Comparison of ENCODE assay signal across 9 cellular contexts in genomic region chr13:60398949-60399589, GRCh38. TPM values are rescaled to one million over a fixed set of nuclear protein-coding genes. Genes with fewer than 3 reads are reported as not detected.
A peak's percentile ranks its signal among the peaks of the same experiment; 100 is the strongest.
DNase-seq lines count a peak whose midpoint lies in the region; ATAC-seq, FAIRE-seq and TF ChIP-seq lines count a peak whose summit lies in the region.
"Had no signal": no experiment of that assay in that cellular context is flagged by ENCODE, and none has a peak within 500 bp of the region (broad histone marks: within the 10 kb centered on the region; RNA-seq: fewer than 3 reads in every experiment).

No MANE protein-coding gene starts in this region.

- H3K9me2 ChIP-seq in Loucy (replicated peaks; ENCODE audit: low read depth, low read length) = no peaks in the 10 kb centered on the region

- no peaks in the 10 kb centered on the region for H3K27me3 ChIP-seq in CD8-positive, alpha-beta T cell (ENCODE audit: insufficient read depth, low read length)
- H3K27me3 ChIP-seq in Loucy (ENCODE audit: insufficient read depth, low read length, poor library complexity, severe bottlenecking) = no peaks in the 10 kb centered on the region

- peak overlapping the region; percentile 93 for H3K4me2 ChIP-seq in Loucy (ENCODE audit: low read depth, low read length, poor library complexity, severe bottlenecking)

- peak overlapping the region; percentile 46 for H3K27ac Mint-ChIP-seq in CD8-positive, alpha-beta T cell
- H3K27ac Mint-ChIP-seq in chondrocyte (ENCODE audit: unreplicated experiment) (peak overlapping the region; percentile 87), nephron progenitor cell (peak overlapping the region; percentile 90)

- H3K27ac ChIP-seq in CD8-positive, alpha-beta T cell (ENCODE audit: low read depth, low read length) = no peak overlapping the region

- peak overlapping the region; percentile 88 for H3K9ac ChIP-seq in Loucy (ENCODE audit: low read depth, low read length, poor library complexity, severe bottlenecking)

- DNase-seq in CD8-positive, alpha-beta T cell = no peak
- no peak for DNase-seq in chondrocyte (ENCODE audit: low spot score)
- DNase-seq in nephron progenitor cell = no peak
- no peak for DNase-seq in central memory CD4-positive, alpha-beta T cell
- DNase-seq in H54 (ENCODE audit: insufficient read length, low spot score) = no peak
- no peak for DNase-seq in pons (ENCODE audit: low spot score)

- no peaks in the 10 kb centered on the region for H3K9me3 ChIP-seq in CD8-positive, alpha-beta T cell (ENCODE audit: low read length)
- no peaks in the 10 kb centered on the region for H3K9me3 ChIP-seq in Loucy (ENCODE audit: insufficient read depth, low read depth, low read length)

- H3K4me3 ChIP-seq in CD8-positive, alpha-beta T cell (ENCODE audit: low read depth, low read length) = peak overlapping the region; percentile 73
- H3K4me3 ChIP-seq in Loucy (ENCODE audit: low read length, poor library complexity, severe bottlenecking) = peak overlapping the region; percentile 94

- no peaks in the 10 kb centered on the region for H3K9me3 Mint-ChIP-seq in CD8-positive, alpha-beta T cell
- H3K9me3 Mint-ChIP-seq in chondrocyte (ENCODE audit: low read depth) = no peaks in the 10 kb centered on the region
- H3K9me3 Mint-ChIP-seq in nephron progenitor cell = no peaks in the 10 kb centered on the region

- FAIRE-seq in H54 (lab: Jason Lieb, UNC) = no peak
- FAIRE-seq: TTC549 had no signal

- H3K4me1 ChIP-seq in CD8-positive, alpha-beta T cell (ENCODE audit: insufficient read depth, low read length) = peaks cover 24% of the 10 kb centered on the region
- peaks cover 40% of the 10 kb centered on the region for H3K4me1 ChIP-seq in Loucy (ENCODE audit: insufficient read depth, low read length, poor library complexity, severe bottlenecking)

- CTCF ChIA-PET in CD8-positive, alpha-beta T cell (lab: Charles Lee) = interaction anchor here (1.1 kb wide), 1 partner anchor 10 kb away, joined by 3 read pairs; no protein-coding TSS in a partner anchor

- TF ChIP-seq POLR2A in H54 (IDR thresholded peaks at IDR 0.05; ENCODE audit: low read depth, low read length) = no peak

- TF ChIP-seq CTCF in CD8-positive, alpha-beta T cell (IDR thresholded peaks at IDR 0.05) = no peak
- TF ChIP-seq CTCF in Loucy (conservative IDR thresholded peaks at IDR 0.05; ENCODE audit: low read length) = no peak
- no peak for TF ChIP-seq CTCF in chondrocyte (IDR thresholded peaks at IDR 0.05)
- TF ChIP-seq CTCF in nephron progenitor cell (IDR thresholded peaks at IDR 0.05) = no peak

- ATAC-seq in CD8-positive, alpha-beta T cell = no peak
- no peak for ATAC-seq in HG03159 (IDR thresholded peaks at IDR 0.05; ENCODE audit: unreplicated experiment)

- peak overlapping the region; percentile 91 for H3K4me3 Mint-ChIP-seq in CD8-positive, alpha-beta T cell
- H3K4me3 Mint-ChIP-seq in chondrocyte (ENCODE audit: unreplicated experiment) = peak overlapping the region; percentile 81
- H3K4me3 Mint-ChIP-seq in nephron progenitor cell = peak overlapping the region; percentile 91

- no peaks in the 10 kb centered on the region for H3K27me3 Mint-ChIP-seq in CD8-positive, alpha-beta T cell (ENCODE audit: low read depth)
- H3K27me3 Mint-ChIP-seq in chondrocyte (ENCODE audit: low read depth) = no peaks in the 10 kb centered on the region
- no peaks in the 10 kb centered on the region for H3K27me3 Mint-ChIP-seq in nephron progenitor cell (ENCODE audit: low read depth, poor library complexity)

- POLR2A ChIA-PET in CD8-positive, alpha-beta T cell (lab: Charles Lee) = no interaction called here

- peaks cover 14% of the 10 kb centered on the region for H4K20me1 ChIP-seq in Loucy (ENCODE audit: insufficient read depth, low read length, poor library complexity, severe bottlenecking)

- peaks cover 9% of the 10 kb centered on the region for H3K36me3 Mint-ChIP-seq in CD8-positive, alpha-beta T cell
- H3K36me3 Mint-ChIP-seq in chondrocyte (ENCODE audit: low read depth) (no peaks in the 10 kb centered on the region), nephron progenitor cell (ENCODE audit: low read depth) (peaks cover 6% of the 10 kb centered on the region)

- no peaks in the 10 kb centered on the region for H3K36me3 ChIP-seq in CD8-positive, alpha-beta T cell (ENCODE audit: insufficient read depth, low read length)
- H3K36me3 ChIP-seq in Loucy (ENCODE audit: insufficient read depth, low read length) = no peaks in the 10 kb centered on the region

- peaks cover 62% of the 10 kb centered on the region for H3K79me2 ChIP-seq in Loucy (ENCODE audit: insufficient read depth, low read length)

- intact Hi-C loops in CD8-positive, alpha-beta T cell (cut with DNase I, micrococcal nuclease) = loop anchor here in 1 of 2 experiments (5.0 kb wide), 1 partner anchor 132 kb away; no protein-coding TSS in a partner anchor

- H3F3A ChIP-seq in Loucy (ENCODE audit: low read depth) = no peaks in the 10 kb centered on the region

- H3K4me1 Mint-ChIP-seq in CD8-positive, alpha-beta T cell (ENCODE audit: low read depth) = peaks cover 47% of the 10 kb centered on the region
- H3K4me1 Mint-ChIP-seq in chondrocyte (ENCODE audit: low read depth) (peaks cover 33% of the 10 kb centered on the region), nephron progenitor cell (peaks cover 53% of the 10 kb centered on the region)

- H2AFZ ChIP-seq in Loucy (ENCODE audit: low read length) = no peak overlapping the region

RNA-seq across cellular contexts. Expression of gene TDRD3, which starts 2.0 kb away (rescaled TPM):
- 10 to 100 TPM; 22.1 to 22.4 TPM for total RNA-seq in CD8-positive, alpha-beta T cell
- 18.5 to 26.5 TPM (median 22.3 TPM) in 3 replicates for total RNA-seq in chondrocyte
